ENCODE assay signal across 14 cellular contexts in the genomic region with DNA sequence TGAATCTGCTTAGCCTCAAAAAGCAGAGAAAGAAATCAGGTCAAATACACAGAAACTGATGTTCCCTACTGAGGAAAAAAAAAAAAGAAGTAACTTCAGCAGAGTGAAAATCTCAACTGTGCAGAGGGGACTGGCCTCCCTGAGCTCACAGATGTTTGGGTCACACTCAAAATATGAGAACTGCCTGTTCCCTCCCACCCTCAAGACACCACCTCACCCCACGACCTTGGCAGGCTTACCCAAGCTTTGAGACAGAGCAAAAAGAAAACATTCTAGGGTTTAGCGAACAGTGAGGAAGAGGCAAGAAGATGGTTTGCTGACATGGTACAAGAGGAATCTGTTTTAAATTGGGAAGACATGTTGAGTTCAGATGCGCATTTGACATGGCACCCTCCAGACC. TPM values are rescaled to one million over a fixed set of nuclear protein-coding genes. Genes with fewer than 3 reads are reported as not detected.
DNase-seq lines count a peak whose midpoint lies in the region; ATAC-seq and TF ChIP-seq lines count a peak whose summit lies in the region.
"Had no signal": no experiment of that assay in that cellular context is flagged by ENCODE, and none has a peak within 500 bp of the region (broad histone marks: within the 10 kb centered on the region; RNA-seq: fewer than 3 reads in every experiment).

No MANE protein-coding gene starts in this region.

- H3K36me3 ChIP-seq in Loucy (ENCODE audit: insufficient read depth, low read length) = no peaks in the 10 kb centered on the region
- peaks cover 0 to 21% (median 0%) of the 10 kb centered on the region in 3 donors for H3K36me3 ChIP-seq in esophagus squamous epithelium
- peaks cover 15% of the 10 kb centered on the region for H3K36me3 ChIP-seq in lower lobe of right lung
- no peaks in the 10 kb centered on the region for H3K36me3 ChIP-seq in testis (ENCODE audit: low read depth, missing control alignments)
- H3K36me3 ChIP-seq: BLaER1 treated with 17β-estradiol and CSF1 and Interleukin-3, amounts not matched to agents 10 nM and 100 nM had no signal

- peak; percentile 42 to 45 for ATAC-seq in lower lobe of right lung
- no peak for ATAC-seq in HG03442 (IDR thresholded peaks at IDR 0.05; ENCODE audit: unreplicated experiment)

- no peak overlapping the region for H3K4me3 ChIP-seq in Loucy (ENCODE audit: low read length, poor library complexity, severe bottlenecking)
- no peak overlapping the region for H3K4me3 ChIP-seq in esophagus squamous epithelium
- no peak overlapping the region for H3K4me3 ChIP-seq in lower lobe of right lung
- no peak overlapping the region for H3K4me3 ChIP-seq in testis
- H3K4me3 ChIP-seq: BLaER1 treated with 17β-estradiol and CSF1 and Interleukin-3, amounts not matched to agents 10 nM and 100 nM had no signal

- no peaks in the 10 kb centered on the region for H4K20me1 ChIP-seq in Loucy (ENCODE audit: insufficient read depth, low read length, poor library complexity, severe bottlenecking)
- H4K20me1 ChIP-seq: BLaER1 treated with 17β-estradiol and CSF1 and Interleukin-3, amounts not matched to agents 10 nM and 100 nM had no signal

- H3K79me2 ChIP-seq in Loucy (ENCODE audit: insufficient read depth, low read length) = no peaks in the 10 kb centered on the region

- H3K9me2 ChIP-seq in Loucy (replicated peaks; ENCODE audit: low read depth, low read length) = no peaks in the 10 kb centered on the region

- TF ChIP-seq POLR2A in esophagus squamous epithelium (IDR thresholded peaks at IDR 0.05) (no peak), testis (IDR thresholded peaks at IDR 0.05) (no peak)

- WGBS in esophagus squamous epithelium, 2 donors = 42 to 54% methylated on average over 3 of the region's 3 CpGs
- 33 to 39% methylated on average over 3 of the region's 3 CpGs for WGBS in testis, 2 donors

- DNase-seq in esophagus squamous epithelium (lab: John Stamatoyannopoulos, UW) (no peak), lower lobe of right lung (no peak), testis (peak; percentile 87), CD1c-positive myeloid dendritic cell (ENCODE audit: extremely low spot score) (no peak), substantia nigra (lab: John Stamatoyannopoulos, UW) (no peak), pons (ENCODE audit: low spot score) (no peak)
- DNase-seq: activated CD8-positive, alpha-beta memory T cell treated with anti-CD3 and anti-CD28 coated beads, Interleukin-2, amount 50 U/mL, for 48 hours; amniotic stem cell; effector CD4-positive, alpha-beta T cell; NCI-H748 treated with DMSO at 0.1 percent for 48 hours; SHP77 treated with DMSO at 0.1 percent for 48 hours had no signal

- intact Hi-C loops in esophagus squamous epithelium (cut with DNase I) (no loop called here), lower lobe of right lung (cut with DNase I) (no loop called here), testis (cut with DNase I; ENCODE audit: low total_unique reads) (no loop called here)

- H3K9me3 ChIP-seq in Loucy (ENCODE audit: insufficient read depth, low read depth, low read length) (no peaks in the 10 kb centered on the region), esophagus squamous epithelium (no peaks in the 10 kb centered on the region), lower lobe of right lung (no peaks in the 10 kb centered on the region), testis (no peaks in the 10 kb centered on the region)
- H3K9me3 ChIP-seq: BLaER1 treated with 17β-estradiol and CSF1 and Interleukin-3, amounts not matched to agents 10 nM and 100 nM had no signal

- no peak for TF ChIP-seq CTCF in Loucy (conservative IDR thresholded peaks at IDR 0.05; ENCODE audit: low read length)
- no peak for TF ChIP-seq CTCF in esophagus squamous epithelium (IDR thresholded peaks at IDR 0.05)
- TF ChIP-seq CTCF in lower lobe of right lung (IDR thresholded peaks at IDR 0.05) = no peak
- no peak for TF ChIP-seq CTCF in testis (IDR thresholded peaks at IDR 0.05)

- no peaks in the 10 kb centered on the region for H3K27me3 ChIP-seq in Loucy (ENCODE audit: insufficient read depth, low read length, poor library complexity, severe bottlenecking)
- no peaks in the 10 kb centered on the region for H3K27me3 ChIP-seq in esophagus squamous epithelium
- H3K27me3 ChIP-seq in lower lobe of right lung (ENCODE audit: low read depth) = no peaks in the 10 kb centered on the region
- no peaks in the 10 kb centered on the region for H3K27me3 ChIP-seq in testis
- H3K27me3 ChIP-seq: BLaER1 treated with 17β-estradiol and CSF1 and Interleukin-3, amounts not matched to agents 10 nM and 100 nM had no signal

- H2AFZ ChIP-seq in Loucy (ENCODE audit: low read length) = 0 out of 2 replicates have a peak overlapping the region, but pooled peaks have one; percentile 49

- H3K4me1 ChIP-seq in Loucy (ENCODE audit: insufficient read depth, low read length, poor library complexity, severe bottlenecking) (no peaks in the 10 kb centered on the region), esophagus squamous epithelium (peaks cover 0 to 52% (median 24%) of the 10 kb centered on the region in 3 donors), lower lobe of right lung (peaks cover 19% of the 10 kb centered on the region), testis (peaks cover 34% of the 10 kb centered on the region)

- H3K4me2 ChIP-seq in Loucy (ENCODE audit: low read depth, low read length, poor library complexity, severe bottlenecking) = no peak overlapping the region
- H3K4me2 ChIP-seq: BLaER1 treated with 17β-estradiol and CSF1 and Interleukin-3, amounts not matched to agents 10 nM and 100 nM had no signal

- no peak overlapping the region for H3K9ac ChIP-seq in Loucy (ENCODE audit: low read depth, low read length, poor library complexity, severe bottlenecking)
- H3K9ac ChIP-seq: BLaER1 treated with 17β-estradiol and CSF1 and Interleukin-3, amounts not matched to agents 10 nM and 100 nM had no signal

- H3K27ac ChIP-seq in esophagus squamous epithelium (peak overlapping the region; percentile 48 to 93 (median 86)), lower lobe of right lung (peak overlapping the region; percentile 49), testis (peak overlapping the region; percentile 34 to 89), substantia nigra (ENCODE audit: low read depth, low read length, poor library complexity, severe bottlenecking) (no peak overlapping the region)
- H3K27ac ChIP-seq: BLaER1 treated with 17β-estradiol and CSF1 and Interleukin-3, amounts not matched to agents 10 nM and 100 nM had no signal

- H3F3A ChIP-seq in Loucy (ENCODE audit: low read depth) = no peaks in the 10 kb centered on the region

RNA-seq across cellular contexts. Expression of a gene that starts 48.8 kb away (rescaled TPM):
- total RNA-seq in esophagus squamous epithelium (100 to 1,000 TPM in 1 of 4 donors, 10 to 100 TPM in 2, 1 to 10 TPM in 1; 3.6 to 120 (median 28.5) TPM), lower lobe of right lung (46.6 TPM), testis (10 to 100 TPM; 18.8 to 36.1 TPM)
- polyA plus RNA-seq in testis (ENCODE audit: insufficient read depth, low read depth, low replicate concordance) = 21.0 TPM
